1 cellular context compared by ENCODE assay signal in genomic region chr1:212256404-212256803, GRCh38.
TF ChIP-seq lines count a peak whose summit lies in the region.

No MANE protein-coding gene starts in this region.

TF ChIP-seq in GM23338, 12 proteins besides CTCF, POLR2A, EP300 and RAD21 (continued from another document):
- TF ChIP-seq ZNF462 (CRISPR knock-in tag; IDR thresholded peaks at IDR 0.05) (no peak), ZNF114 (CRISPR knock-in tag; IDR thresholded peaks at IDR 0.05) (no peak), ZNF331 (CRISPR knock-in tag; IDR thresholded peaks at IDR 0.05; ENCODE audit: low read depth) (no peak), ETS1 (IDR thresholded peaks at IDR 0.05) (no peak)
